In genomic region chr17:45371414-45372324, GRCh38 we compare ENCODE assay signal across 1 cellular context.
TF ChIP-seq lines count a peak whose summit lies in the region.

No MANE protein-coding gene starts in this region.

TF ChIP-seq in HepG2, 621 proteins besides CTCF, POLR2A, EP300 and RAD21 (continued from another document and continues in another):
- peak; percentile 69 to 85; a peak in 3 of 4 replicates for TF ChIP-seq HMGXB4 (CRISPR knock-in tag; IDR thresholded peaks at IDR 0.05; ENCODE audit: borderline replicate concordance in 1 of 2, low read depth in 1 of 2)
- no peak for TF ChIP-seq ZNF530 (CRISPR knock-in tag; IDR thresholded peaks at IDR 0.05; ENCODE audit: low read depth)
- no peak for TF ChIP-seq ZBTB39 (CRISPR knock-in tag; IDR thresholded peaks at IDR 0.05)
- TF ChIP-seq HNRNPK (IDR thresholded peaks at IDR 0.05; ENCODE audit: low read depth, low read length, poor library complexity, severe bottlenecking): peak; percentile 34
- TF ChIP-seq NFKBIZ (CRISPR knock-in tag; IDR thresholded peaks at IDR 0.05): no peak
- no peak for TF ChIP-seq HHEX (CRISPR knock-in tag; IDR thresholded peaks at IDR 0.05)
- no peak for TF ChIP-seq SRSF4 (IDR thresholded peaks at IDR 0.05; ENCODE audit: low read depth, low read length, poor library complexity, severe bottlenecking)
- peak; percentile 76 for TF ChIP-seq HNRNPLL (IDR thresholded peaks at IDR 0.05; ENCODE audit: low read depth, low read length, poor library complexity, severe bottlenecking)
- peak; percentile 35; the same call in 1 of the 2 replicates for TF ChIP-seq SMAD3 (CRISPR knock-in tag; IDR thresholded peaks at IDR 0.05)
- TF ChIP-seq SMARCC2 (IDR thresholded peaks at IDR 0.05): no peak
- peak; percentile 74 for TF ChIP-seq MAX (IDR thresholded peaks at IDR 0.05)
- no peak for TF ChIP-seq ZNF136 (CRISPR knock-in tag; IDR thresholded peaks at IDR 0.05; ENCODE audit: low read depth)
- TF ChIP-seq MLXIP (CRISPR knock-in tag; IDR thresholded peaks at IDR 0.05; ENCODE audit: borderline replicate concordance): no peak
- TF ChIP-seq E2F2 (CRISPR knock-in tag; IDR thresholded peaks at IDR 0.05; ENCODE audit: borderline replicate concordance): peak; percentile 25; the same call in 1 of the 2 replicates
- TF ChIP-seq NBN (conservative IDR thresholded peaks at IDR 0.05): no peak
- no peak for TF ChIP-seq RBM22 (optimal IDR thresholded peaks at IDR 0.05; ENCODE audit: low read length)
- TF ChIP-seq ZNF781 (CRISPR knock-in tag; IDR thresholded peaks at IDR 0.05; ENCODE audit: borderline replicate concordance, not compliant biosample characterization): no peak
- peak; percentile 92; the same call in 1 of the 2 replicates for TF ChIP-seq DNMT1 (CRISPR knock-in tag; IDR thresholded peaks at IDR 0.05)
- TF ChIP-seq SNAPC2 (CRISPR knock-in tag; IDR thresholded peaks at IDR 0.05): peak; percentile 68; the same call in 1 of the 2 replicates
- TF ChIP-seq ELK4 (CRISPR knock-in tag; IDR thresholded peaks at IDR 0.05; ENCODE audit: borderline replicate concordance): no peak
- TF ChIP-seq ZNF441 (CRISPR knock-in tag; IDR thresholded peaks at IDR 0.05; ENCODE audit: borderline replicate concordance): no peak
- TF ChIP-seq KLF12 (CRISPR knock-in tag; IDR thresholded peaks at IDR 0.05; ENCODE audit: borderline replicate concordance): no peak
- no peak for TF ChIP-seq FOXP1 (IDR thresholded peaks at IDR 0.05)
- no peak for TF ChIP-seq FOXP1 (CRISPR knock-in tag; IDR thresholded peaks at IDR 0.05)
- TF ChIP-seq ATF2 (CRISPR knock-in tag; IDR thresholded peaks at IDR 0.05): no peak; the same call in 1 of the 2 replicates
- TF ChIP-seq ARID3A (IDR thresholded peaks at IDR 0.05; ENCODE audit: low read depth, low read length): 0 out of 2 replicates have a peak, but pooled peaks have one; percentile 25
- peak; percentile 100 for TF ChIP-seq ATF3 (CRISPR knock-in tag; IDR thresholded peaks at IDR 0.05)
- TF ChIP-seq ZNF276 (CRISPR knock-in tag; IDR thresholded peaks at IDR 0.05; ENCODE audit: low read depth): no peak
- no peak for TF ChIP-seq PHB2 (IDR thresholded peaks at IDR 0.05; ENCODE audit: partially characterized antibody)
- TF ChIP-seq ARNT (IDR thresholded peaks at IDR 0.05): no peak
- TF ChIP-seq RARG (CRISPR knock-in tag; IDR thresholded peaks at IDR 0.05; ENCODE audit: low read depth): no peak
- no peak for TF ChIP-seq ISX (CRISPR knock-in tag; conservative IDR thresholded peaks at IDR 0.05)
- TF ChIP-seq ZNF704 (CRISPR knock-in tag; IDR thresholded peaks at IDR 0.05; ENCODE audit: borderline replicate concordance): no peak
- peak; percentile 50; the same call in 1 of the 2 replicates for TF ChIP-seq MEF2D (CRISPR knock-in tag; IDR thresholded peaks at IDR 0.05)
- TF ChIP-seq SOX5 (CRISPR knock-in tag; IDR thresholded peaks at IDR 0.05; ENCODE audit: borderline replicate concordance): peak; percentile 54; the same call in 1 of the 2 replicates
- no peak for TF ChIP-seq TCF7 (IDR thresholded peaks at IDR 0.05; ENCODE audit: low read depth)
- TF ChIP-seq NKX3-1 (CRISPR knock-in tag; IDR thresholded peaks at IDR 0.05): no peak; the same call in 1 of the 2 replicates
- no peak for TF ChIP-seq KLF13 (CRISPR knock-in tag; IDR thresholded peaks at IDR 0.05)
- TF ChIP-seq KDM5B (CRISPR knock-in tag; IDR thresholded peaks at IDR 0.05; ENCODE audit: borderline replicate concordance): peak; percentile 87; the same call in 1 of the 2 replicates
- TF ChIP-seq KDM6A (CRISPR knock-in tag; IDR thresholded peaks at IDR 0.05; ENCODE audit: low read depth): no peak
- TF ChIP-seq HOXA3 (CRISPR knock-in tag; IDR thresholded peaks at IDR 0.05): peak; percentile 83
